Comparison of ENCODE assay signal across 15 cellular contexts in genomic region chr10:78976825-78977760, GRCh38.
DNase-seq lines count a peak whose midpoint lies in the region; ATAC-seq and TF ChIP-seq lines count a peak whose summit lies in the region.
"Had no signal": no experiment of that assay in that cellular context is flagged by ENCODE, and none has a peak within 500 bp of the region (broad histone marks: within the 10 kb centered on the region; RNA-seq: fewer than 3 reads in every experiment).

No MANE protein-coding gene starts in this region.

- TF ChIP-seq CTCF in CD4-positive, alpha-beta T cell (IDR thresholded peaks at IDR 0.05): no peak
- no peak for TF ChIP-seq CTCF in NB4 (IDR thresholded peaks at IDR 0.05; ENCODE audit: low read depth, low read length)
- TF ChIP-seq CTCF in epithelial cell of proximal tubule (conservative IDR thresholded peaks at IDR 0.05; ENCODE audit: low read depth, low read length): no peak
- TF ChIP-seq CTCF in psoas muscle (IDR thresholded peaks at IDR 0.05): no peak
- no peak for TF ChIP-seq CTCF in gastroesophageal sphincter (IDR thresholded peaks at IDR 0.05)

- H3K27me3 Mint-ChIP-seq in CD4-positive, alpha-beta T cell: no peaks in the 10 kb centered on the region

- H3K27ac Mint-ChIP-seq in CD4-positive, alpha-beta T cell: no peak overlapping the region
- H3K27ac Mint-ChIP-seq: activated B cell treated with CpG ODN at 0.5 μM for 24 hours; activated T-helper 1 cell treated with anti-CD3 and anti-CD28 coated beads, Interleukin-12 subunit alpha, Interleukin-12 subunit beta, Interleukin-2, Interleukin-4 antibody, amounts not matched to agents 30 ng/mL and 10 ng/mL and 1 ng/mL, durations not matched to agents 14 hours and 24 hours and 36 hours; memory B cell had no signal

- no peaks in the 10 kb centered on the region for H3K9me3 ChIP-seq in CD4-positive, alpha-beta T cell (ENCODE audit: control insufficient read depth, low read length)
- H3K9me3 ChIP-seq in psoas muscle: no peaks in the 10 kb centered on the region
- H3K9me3 ChIP-seq in gastroesophageal sphincter: no peaks in the 10 kb centered on the region

- 91 to 95% (median 93%) methylated on average over 13 of the region's 13 CpGs for WGBS in psoas muscle, 3 donors
- WGBS in gastroesophageal sphincter (ENCODE audit: low coverage in 1 of 2), 2 donors: 94 to 100% methylated on average over 6 to 11 of the region's 13 CpGs

- H3K4me3 Mint-ChIP-seq in CD4-positive, alpha-beta T cell: peak overlapping the region; percentile 52
- H3K4me3 Mint-ChIP-seq: activated B cell treated with CpG ODN at 0.5 μM for 24 hours; activated T-helper 1 cell treated with anti-CD3 and anti-CD28 coated beads, Interleukin-12 subunit alpha, Interleukin-12 subunit beta, Interleukin-2, Interleukin-4 antibody, amounts not matched to agents 30 ng/mL and 10 ng/mL and 1 ng/mL, durations not matched to agents 14 hours and 24 hours and 36 hours; memory B cell had no signal

- CTCF ChIA-PET in CD4-positive, alpha-beta T cell (lab: Charles Lee): no interaction called here

- POLR2A ChIA-PET in CD4-positive, alpha-beta T cell (lab: Charles Lee): no interaction called here

- no peak for TF ChIP-seq EP300 in gastroesophageal sphincter (IDR thresholded peaks at IDR 0.05)

- peaks cover 34% of the 10 kb centered on the region for H3K4me1 ChIP-seq in psoas muscle
- peaks cover 5 to 64% (median 20%) of the 10 kb centered on the region in 3 donors for H3K4me1 ChIP-seq in gastroesophageal sphincter

- no peaks in the 10 kb centered on the region for H3K27me3 ChIP-seq in CD4-positive, alpha-beta T cell (ENCODE audit: control insufficient read depth, insufficient read depth, low read length)
- no peaks in the 10 kb centered on the region for H3K27me3 ChIP-seq in psoas muscle (ENCODE audit: insufficient read depth in 3 of 3, low read length in 2 of 3)
- no peaks in the 10 kb centered on the region for H3K27me3 ChIP-seq in gastroesophageal sphincter

- peaks cover 28% of the 10 kb centered on the region for H3K4me1 Mint-ChIP-seq in CD4-positive, alpha-beta T cell (ENCODE audit: low read depth)

- intact Hi-C loops in CD4-positive, alpha-beta T cell (cut with DNase I, micrococcal nuclease): loop anchor here in 1 of 2 experiments (2.0 to 10.0 kb wide), 3 partner anchors 68 to 672 kb away; partner anchors contain the start of gene PPIF
- intact Hi-C loops in psoas muscle (cut with DNase I): no loop called here

- H3K27ac ChIP-seq in CD4-positive, alpha-beta T cell (ENCODE audit: low read depth, low read length): no peak overlapping the region
- peak overlapping the region; percentile 28 for H3K27ac ChIP-seq in psoas muscle
- peak overlapping the region in 1 of 4 donors; percentile 43 for H3K27ac ChIP-seq in gastroesophageal sphincter
- H3K27ac ChIP-seq: epithelial cell of prostate had no signal

- DNase-seq in CD4-positive, alpha-beta T cell: no peak
- DNase-seq in NB4 (ENCODE audit: low read depth) (peak; percentile 36), epithelial cell of proximal tubule (ENCODE audit: low read depth) (no peak), psoas muscle (peak in 1 of 2 donors; percentile 30), GM19238 (ENCODE audit: insufficient read length, low spot score) (no peak), NCI-H1694 treated with DMSO at 0.1 percent for 48 hours (lab: John Stamatoyannopoulos, UW) (no peak), NCI-H2029 treated with DMSO at 0.1 percent for 48 hours (lab: John Stamatoyannopoulos, UW) (no peak)
- DNase-seq: activated B cell treated with CpG ODN at 0.5 μM for 24 hours; KG1; NCI-H1930; stimulated activated CD4-positive, alpha-beta T cell treated with anti-CD3 and anti-CD28 coated beads, Interleukin-4, amount 100 ng/mL, for 4 hours had no signal

- H3K4me3 ChIP-seq in NB4 (ENCODE audit: low read depth, low read length) (no peak overlapping the region), epithelial cell of proximal tubule (ENCODE audit: low read depth, low read length) (peak overlapping the region; percentile 31), psoas muscle (no peak overlapping the region), gastroesophageal sphincter (no peak overlapping the region)

- H3K36me3 Mint-ChIP-seq in CD4-positive, alpha-beta T cell (ENCODE audit: low read depth): no peaks in the 10 kb centered on the region
- H3K36me3 Mint-ChIP-seq: memory B cell had no signal

- no peaks in the 10 kb centered on the region for H3K36me3 ChIP-seq in psoas muscle (ENCODE audit: insufficient read depth in 1 of 2, low read depth in 1 of 2)
- no peaks in the 10 kb centered on the region for H3K36me3 ChIP-seq in gastroesophageal sphincter

- no peak for TF ChIP-seq POLR2A in NB4 (IDR thresholded peaks at IDR 0.05; ENCODE audit: extremely low read depth, insufficient read length)
- TF ChIP-seq POLR2A in gastroesophageal sphincter (IDR thresholded peaks at IDR 0.05): no peak

- no peaks in the 10 kb centered on the region for H3K9me3 Mint-ChIP-seq in CD4-positive, alpha-beta T cell
- H3K9me3 Mint-ChIP-seq: activated B cell treated with CpG ODN at 0.5 μM for 24 hours; activated T-helper 1 cell treated with anti-CD3 and anti-CD28 coated beads, Interleukin-12 subunit alpha, Interleukin-12 subunit beta, Interleukin-2, Interleukin-4 antibody, amounts not matched to agents 30 ng/mL and 10 ng/mL and 1 ng/mL, durations not matched to agents 14 hours and 24 hours and 36 hours; memory B cell had no signal

- ATAC-seq in CD4-positive, alpha-beta T cell (ENCODE audit: poor library complexity): no peak
- ATAC-seq in psoas muscle (no peak), gastroesophageal sphincter (no peak)
